Comparison of ENCODE assay signal across 9 cellular contexts in the genomic region with DNA sequence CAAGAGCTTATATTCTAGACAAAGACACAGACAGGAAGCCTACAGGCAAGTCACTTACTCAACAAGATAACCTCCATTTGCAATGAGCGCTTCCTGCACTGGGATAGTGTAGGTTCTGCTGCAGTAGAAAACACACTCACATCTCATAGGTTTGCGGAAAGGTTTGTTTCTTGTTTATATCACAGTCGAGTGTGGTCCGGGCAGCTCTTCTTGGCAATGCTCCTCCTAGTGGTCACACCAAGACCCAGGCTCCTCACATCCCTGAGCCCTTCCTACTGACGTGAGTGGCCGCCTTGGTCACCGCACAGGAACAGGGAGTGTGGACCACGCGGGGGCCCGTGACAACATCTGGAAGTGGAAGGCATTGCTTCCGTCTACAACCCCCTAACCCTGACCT. TPM values are rescaled to one million over a fixed set of nuclear protein-coding genes. Genes with fewer than 3 reads are reported as not detected.
DNase-seq lines count a peak whose midpoint lies in the region; ATAC-seq, FAIRE-seq and TF ChIP-seq lines count a peak whose summit lies in the region.
"Had no signal": no experiment of that assay in that cellular context is flagged by ENCODE, and none has a peak within 500 bp of the region (broad histone marks: within the 10 kb centered on the region; RNA-seq: fewer than 3 reads in every experiment).

No MANE protein-coding gene starts in this region.

- no peak for FAIRE-seq in GM12892 (lab: Jason Lieb, UNC)
- FAIRE-seq: colon had no signal

- H3K36me3 Mint-ChIP-seq in chondrocyte (ENCODE audit: low read depth) (no peaks in the 10 kb centered on the region), neural crest cell (ENCODE audit: low read depth) (no peaks in the 10 kb centered on the region)

- peaks cover 77% of the 10 kb centered on the region for H3K27me3 Mint-ChIP-seq in chondrocyte (ENCODE audit: low read depth)
- peaks cover 37% of the 10 kb centered on the region for H3K27me3 Mint-ChIP-seq in neural crest cell (ENCODE audit: low read depth)

- TF ChIP-seq CTCF in chondrocyte (IDR thresholded peaks at IDR 0.05) (peak; percentile 68), neural crest cell (conservative IDR thresholded peaks at IDR 0.05) (peak; percentile 68)

- no peak overlapping the region for H3K27ac Mint-ChIP-seq in chondrocyte (ENCODE audit: unreplicated experiment)
- no peak overlapping the region for H3K27ac Mint-ChIP-seq in neural crest cell (ENCODE audit: unreplicated experiment)

- H3K9me3 Mint-ChIP-seq in chondrocyte (ENCODE audit: low read depth) (peaks cover 11% of the 10 kb centered on the region), neural crest cell (peaks cover 6% of the 10 kb centered on the region)

- no peak for TF ChIP-seq POLR2A in GM12892 (IDR thresholded peaks at IDR 0.05; ENCODE audit: low read depth, low read length)

- H3K4me1 Mint-ChIP-seq in chondrocyte (ENCODE audit: low read depth) (no peaks in the 10 kb centered on the region), neural crest cell (peaks cover 18% of the 10 kb centered on the region)

- ATAC-seq in GM19395 (IDR thresholded peaks at IDR 0.05; ENCODE audit: unreplicated experiment) (no peak), GM19455 (IDR thresholded peaks at IDR 0.05; ENCODE audit: unreplicated experiment) (no peak), GM21367 (IDR thresholded peaks at IDR 0.05; ENCODE audit: unreplicated experiment) (no peak)

- H3K4me3 Mint-ChIP-seq in chondrocyte (ENCODE audit: unreplicated experiment) (no peak overlapping the region), neural crest cell (no peak overlapping the region)

- peak; percentile 10 for DNase-seq in EL
- peak; percentile 61 for DNase-seq in NCI-H1694 treated with DMSO at 0.1 percent for 48 hours (lab: John Stamatoyannopoulos, UW)
- no peak for DNase-seq in chondrocyte (ENCODE audit: low spot score)
- DNase-seq in neural crest cell (ENCODE audit: low read depth, low spot score), result peak; percentile 39
- DNase-seq in GM12892 (ENCODE audit: insufficient read length), result no peak

RNA-seq across cellular contexts. Expression of a gene that starts 48.0 kb away (rescaled TPM):
- total RNA-seq in chondrocyte, result not detected in 3 replicates
- 0.19 and 0.50 TPM in 2 replicates for total RNA-seq in neural crest cell
- polyA plus RNA-seq in GM12892 (2012; ENCODE audit: missing spikeins), result 0.08 TPM

Comparison
In these comparisons a context has a peak if more than half of its experiments do, and no peak if none do; other contexts are left out.
1. DNase-seq: peak in EL (single experiment), NCI-H1694 treated with DMSO at 0.1 percent for 48 hours (single experiment) and neural crest cell (single experiment); none in chondrocyte (single experiment) and GM12892 (single experiment).